Comparison of ENCODE assay signal across 8 cellular contexts in genomic region chr19:57813919-57814504, GRCh38. TPM values are rescaled to one million over a fixed set of nuclear protein-coding genes. Genes with fewer than 3 reads are reported as not detected.
A peak's percentile ranks its signal among the peaks of the same experiment; 100 is the strongest.
DNase-seq lines count a peak whose midpoint lies in the region; ATAC-seq and TF ChIP-seq lines count a peak whose summit lies in the region.

No MANE protein-coding gene starts in this region.

- DNase-seq in Caco-2 (peak; percentile 76 to 85), PC-9 (peak; percentile 45 to 77), NCI-H2227 (lab: John Stamatoyannopoulos, UW; ENCODE audit: unreplicated experiment) (no peak), GOT3 (lab: John Stamatoyannopoulos, UW) (no peak)
- no peak for DNase-seq in activated CD4-positive, alpha-beta T cell treated with anti-CD3 and anti-CD28 coated beads for 48 hours

- peaks cover 58% of the 10 kb centered on the region for H3K4me1 Mint-ChIP-seq in Caco-2 (ENCODE audit: low read depth, unreplicated experiment)

- peak overlapping the region; percentile 92 for H3K4me2 ChIP-seq in PC-9

- no peaks in the 10 kb centered on the region for H3K27me3 Mint-ChIP-seq in Caco-2 (ENCODE audit: insufficient read depth, unreplicated experiment)

- peaks cover 77% of the 10 kb centered on the region for H3K36me3 Mint-ChIP-seq in Caco-2 (ENCODE audit: insufficient read depth, unreplicated experiment)

- H3K27me3 ChIP-seq in Caco-2 (replicated peaks; ENCODE audit: control insufficient read depth, insufficient read depth, low read length): no peaks in the 10 kb centered on the region
- H3K27me3 ChIP-seq in PC-9 (ENCODE audit: insufficient read depth, low read depth): no peaks in the 10 kb centered on the region
- no peaks in the 10 kb centered on the region for H3K27me3 ChIP-seq in esophagus (ENCODE audit: control insufficient read depth in 1 of 2, insufficient read depth in 2 of 2, low read length in 2 of 2)
- H3K27me3 ChIP-seq in neutrophil: no peaks in the 10 kb centered on the region

- no peaks in the 10 kb centered on the region for H3K9me3 Mint-ChIP-seq in Caco-2 (ENCODE audit: unreplicated experiment)

- peaks cover 12% of the 10 kb centered on the region for H3K79me2 ChIP-seq in PC-9 (ENCODE audit: low read depth)

- WGBS in esophagus, 2 donors: 18 to 23% methylated on average over 13 of the region's 13 CpGs

- no peaks in the 10 kb centered on the region for H3K9me3 ChIP-seq in Caco-2
- H3K9me3 ChIP-seq in PC-9 (ENCODE audit: insufficient read depth, low read depth): no peaks in the 10 kb centered on the region
- H3K9me3 ChIP-seq in esophagus (ENCODE audit: control insufficient read depth in 2 of 2, insufficient read depth in 1 of 2, low read depth in 1 of 2, low read length in 1 of 2): no peaks in the 10 kb centered on the region
- no peaks in the 10 kb centered on the region for H3K9me3 ChIP-seq in neutrophil

- H2AFZ ChIP-seq in PC-9: peak overlapping the region; percentile 89

- H3K4me1 ChIP-seq in Caco-2 (peaks cover 61% of the 10 kb centered on the region), PC-9 (replicated peaks; ENCODE audit: insufficient read depth) (peaks cover 21% of the 10 kb centered on the region), esophagus (ENCODE audit: control insufficient read depth in 2 of 2, insufficient read depth in 2 of 2, low read length in 1 of 2) (peaks cover 2 to 7% of the 10 kb centered on the region in 2 donors), neutrophil (ENCODE audit: control insufficient read depth in 1 of 2, insufficient read depth in 1 of 2, low read depth in 1 of 2, low read length in 1 of 2) (peaks cover 45 to 51% of the 10 kb centered on the region in 2 experiments)

- H3K9me2 ChIP-seq in PC-9 (ENCODE audit: insufficient read depth): no peaks in the 10 kb centered on the region

- H4K20me1 ChIP-seq in PC-9 (ENCODE audit: insufficient read depth): no peaks in the 10 kb centered on the region; the same call in 1 of the 2 replicates

- TSS peak; percentile 51 for BruUV-seq in Caco-2 (replicated peaks; lab: Mats Ljungman, UMichigan)
- no TSS peak for BruUV-seq in PC-9 (replicated peaks; lab: Mats Ljungman, UMichigan)

- H3K27ac ChIP-seq in PC-9 (peak overlapping the region; percentile 42), esophagus (ENCODE audit: low read depth in 2 of 2, low read length in 1 of 2) (peak overlapping the region; percentile 84 to 96), neutrophil (peak overlapping the region; percentile 90)

- intact Hi-C loops in Caco-2 (cut with micrococcal nuclease; ENCODE audit: unreplicated experiment) (loop anchor here (2.0 to 10.0 kb wide), 4 partner anchors 35 to 237 kb away; partner anchors contain the start of genes ZNF416, ZNF417, ZNF587 and ZNF776), PC-9 (cut with micrococcal nuclease; ENCODE audit: unreplicated experiment) (loop anchor here (1.0 to 2.0 kb wide), 3 partner anchors 10 to 67 kb away; partner anchors contain the start of gene ZNF776)

- no peak for ATAC-seq in GM18867 (IDR thresholded peaks at IDR 0.05; ENCODE audit: unreplicated experiment)

- POLR2A ChIA-PET in Caco-2 (lab: Charles Lee): interaction anchor here (0.6 to 1.4 kb wide), 2 partner anchors 37 to 256 kb away, joined by 6 to 11 read pairs; no protein-coding TSS in a partner anchor
- POLR2A ChIA-PET in PC-9 (lab: Charles Lee; ENCODE audit: unreplicated experiment): interaction anchor here (1.2 kb wide), 1 partner anchor 10 kb away, joined by 28 read pairs; no protein-coding TSS in a partner anchor

- H3K36me3 ChIP-seq in Caco-2 (ENCODE audit: control insufficient read depth, insufficient read depth, low read length) (peaks cover 8% of the 10 kb centered on the region), PC-9 (ENCODE audit: low read depth) (peaks cover 25% of the 10 kb centered on the region; the same call in 1 of the 2 replicates), esophagus (ENCODE audit: control insufficient read depth in 2 of 2, insufficient read depth in 2 of 2, low read length in 1 of 2) (peaks cover 2 to 4% of the 10 kb centered on the region in 2 donors), neutrophil (peaks cover 23% of the 10 kb centered on the region)

- TF ChIP-seq CTCF in Caco-2 (IDR thresholded peaks at IDR 0.05; ENCODE audit: insufficient read depth in 1 of 2, low read depth in 1 of 2, low read length in 1 of 2, severe bottlenecking in 1 of 2, unreplicated experiment in 1 of 2) (no peak), PC-9 (conservative IDR thresholded peaks at IDR 0.05) (no peak), neutrophil (IDR thresholded peaks at IDR 0.05) (no peak)

- H3K4me3 Mint-ChIP-seq in Caco-2 (ENCODE audit: unreplicated experiment): peak overlapping the region; percentile 97

- peaks cover 4% of the 10 kb centered on the region; the same call in 1 of the 2 replicates for H3F3A ChIP-seq in PC-9 (ENCODE audit: insufficient read depth, low read depth)

- CTCF ChIA-PET in Caco-2 (lab: Charles Lee): no interaction called here
- CTCF ChIA-PET in PC-9 (lab: Charles Lee): no interaction called here

- peak overlapping the region; percentile 99 for H3K27ac Mint-ChIP-seq in Caco-2 (ENCODE audit: unreplicated experiment)

- H3K4me3 ChIP-seq in Caco-2 (ENCODE audit: low read depth, low read length) (peak overlapping the region; percentile 91), PC-9 (peak overlapping the region; percentile 80), esophagus (ENCODE audit: low read depth in 1 of 2, low read length in 2 of 2) (peak overlapping the region; percentile 91), neutrophil (ENCODE audit: low read depth in 1 of 2, low read length in 1 of 2) (peak overlapping the region; percentile 82 to 96)

RNA-seq across cellular contexts. Expression of gene ZNF552, which starts 0.7 kb away (rescaled TPM):
- total RNA-seq in Caco-2 (2022) (38.6 and 48.2 TPM in 2 replicates), PC-9 (2021) (14.3 and 15.1 TPM in 2 replicates)
- 1 to 10 TPM; 4.6 to 5.7 TPM for polyA plus RNA-seq in esophagus

RNA-seq across cellular contexts. Expression of gene ZNF587B, which starts 16.1 kb away (rescaled TPM):
- 32.5 and 35.4 TPM in 2 replicates for total RNA-seq in Caco-2 (2022)
- total RNA-seq in PC-9 (2021): 21.2 and 25.2 TPM in 2 replicates
- 1 to 10 TPM; 3.1 to 5.7 TPM for polyA plus RNA-seq in esophagus

RNA-seq across cellular contexts. Expression of gene ZNF587, which starts 35.6 kb away (rescaled TPM):
- total RNA-seq in Caco-2 (2022): 70.5 and 78.0 TPM in 2 replicates
- 62.2 and 68.0 TPM in 2 replicates for total RNA-seq in PC-9 (2021)
- 10 to 100 TPM in 1 of 2 donors, 1 to 10 TPM in 1; 4.9 to 19.5 TPM for polyA plus RNA-seq in esophagus

RNA-seq across cellular contexts. Expression of gene ZNF586, which starts 44.5 kb away (rescaled TPM):
- total RNA-seq in Caco-2 (2022) (6.2 and 9.1 TPM in 2 replicates), PC-9 (2021) (19.0 and 21.3 TPM in 2 replicates)
- polyA plus RNA-seq in esophagus: 1 to 10 TPM; 5.0 to 5.4 TPM

Comparison
In these comparisons a context has a peak if more than half of its experiments do, and no peak if none do; other contexts are left out.
1. DNase-seq: peak in Caco-2 (2 of 2) and PC-9 (2 of 2); none in NCI-H2227 (single experiment), activated CD4-positive, alpha-beta T cell treated with anti-CD3 and anti-CD28 coated beads for 48 hours (single experiment) and GOT3 (single experiment).
2. Peak in every context shown above with its lines, with median percentiles within 50 percentile points of each other: H3K4me3 ChIP-seq and H3K27ac ChIP-seq.